ENCODE assay signal across 8 cellular contexts in the genomic region with DNA sequence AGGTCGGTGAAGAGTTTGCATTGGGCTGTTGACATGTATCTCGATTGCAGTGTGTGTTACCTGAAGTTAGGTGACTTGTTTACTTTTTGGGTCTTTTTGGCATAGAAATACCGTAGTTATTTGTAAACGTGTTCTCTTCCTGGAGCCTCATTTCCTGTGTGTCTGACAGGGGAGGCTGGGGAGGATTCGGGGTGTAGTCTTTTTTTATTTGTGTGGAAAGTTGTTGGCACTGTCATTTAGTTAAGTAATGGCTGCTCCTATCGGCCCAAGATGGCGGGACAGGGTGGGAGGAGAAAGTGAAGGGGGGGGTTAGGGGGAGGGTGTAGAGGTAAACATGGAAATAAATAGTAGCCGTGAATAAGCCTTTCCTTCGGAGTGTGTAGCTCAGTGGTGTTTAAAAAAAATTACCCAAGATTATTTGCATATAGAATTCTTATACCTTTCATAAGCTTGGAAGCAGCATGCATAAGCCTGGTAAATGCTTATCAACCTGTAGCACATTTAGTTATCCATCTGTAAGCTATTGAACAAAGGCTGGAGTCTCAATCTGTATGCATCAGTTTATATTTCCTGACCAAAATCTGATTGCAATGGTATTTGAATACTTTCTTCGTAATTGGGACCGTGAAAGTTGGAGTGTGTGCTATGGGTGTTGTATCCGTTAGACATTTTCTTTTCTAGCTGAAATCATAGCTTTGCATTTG. TPM values are rescaled to one million over a fixed set of nuclear protein-coding genes. Genes with fewer than 3 reads are reported as not detected.
DNase-seq lines count a peak whose midpoint lies in the region; ATAC-seq and TF ChIP-seq lines count a peak whose summit lies in the region.

No MANE protein-coding gene starts in this region.

- H4K20me1 ChIP-seq in PC-9 (ENCODE audit: insufficient read depth), result no peaks in the 10 kb centered on the region

- intact Hi-C loops in PC-9 (cut with micrococcal nuclease; ENCODE audit: unreplicated experiment) (no loop called here), left cardiac atrium (cut with DNase I) (loop anchor here in 1 of 2 donors (5.0 to 10.0 kb wide), 2 partner anchors 80 to 198 kb away; no protein-coding TSS in a partner anchor)

- H2AFZ ChIP-seq in PC-9, result peak overlapping the region; percentile 58; the same call in 1 of the 2 replicates

- POLR2A ChIA-PET in PC-9 (lab: Charles Lee; ENCODE audit: unreplicated experiment), result no interaction called here

- no peaks in the 10 kb centered on the region for H3K36me3 Mint-ChIP-seq in activated naive CD8-positive, alpha-beta T cell

- H3K79me2 ChIP-seq in PC-9 (ENCODE audit: low read depth), result peaks cover 55% of the 10 kb centered on the region

- H3K4me3 Mint-ChIP-seq in activated naive CD8-positive, alpha-beta T cell, result peak overlapping the region; percentile 97

- TF ChIP-seq CTCF in GM20000 (IDR thresholded peaks at IDR 0.05; ENCODE audit: extremely low read depth, missing control alignments) (no peak), PC-9 (conservative IDR thresholded peaks at IDR 0.05) (no peak)

- peak overlapping the region; percentile 62 for H3K4me3 ChIP-seq in PC-9

- DNase-seq in AG08396 (ENCODE audit: low spot score) (peak; percentile 69), GM20000 (ENCODE audit: low spot score) (peak; percentile 34), PC-9 (peak; percentile 1 to 35), left cardiac atrium (peak; percentile 36), putamen (ENCODE audit: low spot score) (peak; percentile 13)

- H3K27ac ChIP-seq in PC-9, result peak overlapping the region; percentile 73

- H3K9me2 ChIP-seq in PC-9 (ENCODE audit: insufficient read depth), result no peaks in the 10 kb centered on the region

- H3K36me3 ChIP-seq in PC-9 (ENCODE audit: low read depth), result no peaks in the 10 kb centered on the region

- H3K4me1 ChIP-seq in PC-9 (replicated peaks; ENCODE audit: insufficient read depth), result peaks cover 7% of the 10 kb centered on the region; the same call in 1 of the 2 replicates

- H3K27me3 Mint-ChIP-seq in activated naive CD8-positive, alpha-beta T cell, result no peaks in the 10 kb centered on the region

- H3K27ac Mint-ChIP-seq in activated naive CD8-positive, alpha-beta T cell, result peak overlapping the region; percentile 99

- CTCF ChIA-PET in PC-9 (lab: Charles Lee), result no interaction called here

- no peaks in the 10 kb centered on the region for H3K9me3 Mint-ChIP-seq in activated naive CD8-positive, alpha-beta T cell (ENCODE audit: low read depth)

- H3F3A ChIP-seq in PC-9 (ENCODE audit: insufficient read depth, low read depth), result no peaks in the 10 kb centered on the region

- ATAC-seq in left cardiac atrium (peak in 1 of 2 donors; percentile 12), GM21717 (IDR thresholded peaks at IDR 0.05; ENCODE audit: unreplicated experiment) (no peak), HG03095 (IDR thresholded peaks at IDR 0.05; ENCODE audit: unreplicated experiment) (no peak)

- BruUV-seq in PC-9 (replicated peaks; lab: Mats Ljungman, UMichigan), result no TSS peak

- H3K4me2 ChIP-seq in PC-9, result peak overlapping the region; percentile 75

- no peaks in the 10 kb centered on the region for H3K9me3 ChIP-seq in PC-9 (ENCODE audit: insufficient read depth, low read depth)

- H3K27me3 ChIP-seq in PC-9 (ENCODE audit: insufficient read depth, low read depth), result no peaks in the 10 kb centered on the region

- H3K4me1 Mint-ChIP-seq in activated naive CD8-positive, alpha-beta T cell (ENCODE audit: low read depth), result peaks cover 31% of the 10 kb centered on the region

RNA-seq across cellular contexts. Expression of a gene that starts 1.6 kb away (rescaled TPM):
- total RNA-seq in PC-9 (2021) (12.2 and 20.5 TPM in 2 replicates), left cardiac atrium (10 to 100 TPM in 1 of 2 donors, 1 to 10 TPM in 1; 8.8 to 15.3 TPM)

RNA-seq across cellular contexts. Expression of a gene that starts 30.8 kb away (rescaled TPM):
- total RNA-seq in PC-9 (2021), result not detected in 2 replicates
- total RNA-seq in left cardiac atrium, result not detected

Comparison
In these comparisons a context has a peak if more than half of its experiments do, and no peak if none do; other contexts are left out.
1. DNase-seq: peak in every context shown above with its lines; median percentile 69 in AG08396; 36 in left cardiac atrium; 34 in GM20000; 18 in PC-9; 13 in putamen.